In genomic region chr22:44743804-44744211, GRCh38 we compare ENCODE assay signal across 24 cellular contexts. TPM values are rescaled to one million over a fixed set of nuclear protein-coding genes. Genes with fewer than 3 reads are reported as not detected.
"Had no signal": no experiment of that assay in that cellular context is flagged by ENCODE, and none has a peak within 500 bp of the region (broad histone marks: within the 10 kb centered on the region; RNA-seq: fewer than 3 reads in every experiment).

No MANE protein-coding gene starts in this region.

- DNase-seq: activated B cell treated with CpG ODN at 0.5 μM for 24 hours; activated CD4-positive, alpha-beta memory T cell treated with anti-CD3 and anti-CD28 coated beads, Interleukin-2, amount 10 ng/mL, durations not matched to agents 7 days and 5 days; activated CD4-positive, alpha-beta T cell treated with anti-CD3 and anti-CD28 coated beads for 4 hours; activated CD8-positive, alpha-beta memory T cell treated with anti-CD3 and anti-CD28 coated beads, Interleukin-2, amount 10 ng/mL, durations not matched to agents 7 days and 5 days; amygdala; dermis blood vessel endothelial cell; effector memory CD8-positive, alpha-beta T cell; foreskin melanocyte; glutamatergic neuron; pancreas; small intestine; stimulated activated CD4-positive, alpha-beta T cell treated with anti-CD3 and anti-CD28 coated beads, Interleukin-15, amount 100 ng/mL, for 24 hours; stimulated activated CD4-positive, alpha-beta T cell treated with anti-CD3 and anti-CD28 coated beads, Interleukin-2, amount 100 ng/mL, for 48 hours; transverse colon; uterus had no signal

- H3K4me1 Mint-ChIP-seq: activated B cell treated with CpG ODN at 0.5 μM for 24 hours; activated CD4-positive, alpha-beta memory T cell treated with anti-CD3 and anti-CD28 coated beads, Interleukin-2, amount 10 ng/mL, durations not matched to agents 7 days and 5 days; activated CD8-positive, alpha-beta memory T cell treated with anti-CD3 and anti-CD28 coated beads, Interleukin-2, amount 10 ng/mL, durations not matched to agents 7 days and 5 days had no signal

- H3K9me3 Mint-ChIP-seq: activated B cell treated with CpG ODN at 0.5 μM for 24 hours; activated CD4-positive, alpha-beta memory T cell treated with anti-CD3 and anti-CD28 coated beads, Interleukin-2, amount 10 ng/mL, durations not matched to agents 7 days and 5 days; effector memory CD8-positive, alpha-beta T cell; stimulated activated naive CD8-positive, alpha-beta T cell treated with anti-CD3 and anti-CD28 coated beads, Interleukin-15, Interleukin-2, amounts not matched to agents 100 ng/mL and 50 ng/mL, for 24 hours; T-helper 2 cell treated with Interferon-gamma antibody and Interleukin-4, amounts not matched to agents 5 μg/mL and 100 μg/mL, for 36 hours had no signal

- H3K27me3 Mint-ChIP-seq: activated naive CD8-positive, alpha-beta T cell; effector memory CD8-positive, alpha-beta T cell had no signal

- H3K27ac Mint-ChIP-seq: activated B cell treated with CpG ODN at 0.5 μM for 24 hours; activated CD4-positive, alpha-beta memory T cell treated with anti-CD3 and anti-CD28 coated beads, Interleukin-2, amount 10 ng/mL, durations not matched to agents 7 days and 5 days; activated CD8-positive, alpha-beta memory T cell treated with anti-CD3 and anti-CD28 coated beads, Interleukin-2, amount 10 ng/mL, durations not matched to agents 7 days and 5 days; activated naive CD8-positive, alpha-beta T cell; effector memory CD8-positive, alpha-beta T cell; stimulated activated naive CD8-positive, alpha-beta T cell treated with anti-CD3 and anti-CD28 coated beads, Interleukin-15, Interleukin-2, amounts not matched to agents 100 ng/mL and 50 ng/mL, for 24 hours; T-helper 2 cell treated with Interferon-gamma antibody and Interleukin-4, amounts not matched to agents 5 μg/mL and 100 μg/mL, for 36 hours had no signal

- H3K36me3 Mint-ChIP-seq: activated CD8-positive, alpha-beta memory T cell treated with anti-CD3 and anti-CD28 coated beads, Interleukin-2, amount 10 ng/mL, durations not matched to agents 7 days and 5 days; activated naive CD8-positive, alpha-beta T cell had no signal

- H3K4me3 Mint-ChIP-seq: activated B cell treated with CpG ODN at 0.5 μM for 24 hours; activated CD4-positive, alpha-beta memory T cell treated with anti-CD3 and anti-CD28 coated beads, Interleukin-2, amount 10 ng/mL, durations not matched to agents 7 days and 5 days; activated CD8-positive, alpha-beta memory T cell treated with anti-CD3 and anti-CD28 coated beads, Interleukin-2, amount 10 ng/mL, durations not matched to agents 7 days and 5 days; activated naive CD8-positive, alpha-beta T cell; effector memory CD8-positive, alpha-beta T cell; stimulated activated naive CD8-positive, alpha-beta T cell treated with anti-CD3 and anti-CD28 coated beads, Interleukin-15, Interleukin-2, amounts not matched to agents 100 ng/mL and 50 ng/mL, for 24 hours; T-helper 2 cell treated with Interferon-gamma antibody and Interleukin-4, amounts not matched to agents 5 μg/mL and 100 μg/mL, for 36 hours had no signal

- FAIRE-seq: kidney, pancreas, small intestine had no signal

- H3K4me3 ChIP-seq: cardiac muscle cell, left lung, pancreas, right lobe of liver, suprapubic skin, transverse colon, uterus had no signal

RNA-seq across cellular contexts. Expression of gene ARHGAP8, which starts 8.6 kb away (rescaled TPM):
- total RNA-seq: dermis blood vessel endothelial cell, lung microvascular endothelial cell had no signal
